1 cellular context compared by ENCODE assay signal in the genomic region with DNA sequence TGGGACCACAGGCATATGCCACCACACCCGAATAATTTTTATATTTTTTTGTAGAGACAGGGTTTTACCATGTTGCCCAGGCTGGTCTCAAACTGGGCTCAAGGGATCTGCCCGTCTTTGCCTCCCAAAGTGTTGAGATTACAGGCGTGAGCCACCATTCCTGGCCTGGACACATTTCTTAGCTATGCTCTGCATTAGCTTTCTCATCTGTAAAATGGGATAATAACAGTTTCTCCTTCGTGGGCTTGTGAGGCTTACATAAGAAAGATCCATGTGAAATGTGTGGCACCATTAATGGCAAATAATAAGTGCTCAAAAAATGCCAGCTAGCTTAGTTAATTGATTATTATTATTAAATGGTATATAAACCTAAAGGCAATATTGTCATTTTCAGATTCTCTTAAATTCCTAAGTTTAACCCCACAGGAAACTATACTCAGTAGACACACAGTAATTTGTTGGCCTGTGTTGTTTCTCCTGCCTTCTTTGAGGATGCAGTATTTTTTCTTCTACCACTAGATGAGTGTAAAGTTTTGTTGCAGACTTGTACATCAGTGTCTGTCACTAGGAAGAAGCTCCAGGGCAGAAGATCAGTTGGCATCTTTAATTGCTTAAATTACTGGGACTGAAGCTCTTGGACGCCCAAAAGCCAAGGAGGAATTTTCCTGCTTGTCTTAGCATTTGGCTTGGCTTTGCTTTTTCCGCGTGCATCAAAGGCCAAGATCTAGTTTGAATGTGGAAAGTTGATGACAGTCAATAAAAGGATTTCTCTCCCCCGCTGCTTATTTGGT.
TF ChIP-seq lines count a peak whose summit lies in the region.

No MANE protein-coding gene starts in this region.

TF ChIP-seq in WTC11, 78 proteins besides CTCF, POLR2A, EP300 and RAD21 (continued from another document):
- TF ChIP-seq, protein P1, sequence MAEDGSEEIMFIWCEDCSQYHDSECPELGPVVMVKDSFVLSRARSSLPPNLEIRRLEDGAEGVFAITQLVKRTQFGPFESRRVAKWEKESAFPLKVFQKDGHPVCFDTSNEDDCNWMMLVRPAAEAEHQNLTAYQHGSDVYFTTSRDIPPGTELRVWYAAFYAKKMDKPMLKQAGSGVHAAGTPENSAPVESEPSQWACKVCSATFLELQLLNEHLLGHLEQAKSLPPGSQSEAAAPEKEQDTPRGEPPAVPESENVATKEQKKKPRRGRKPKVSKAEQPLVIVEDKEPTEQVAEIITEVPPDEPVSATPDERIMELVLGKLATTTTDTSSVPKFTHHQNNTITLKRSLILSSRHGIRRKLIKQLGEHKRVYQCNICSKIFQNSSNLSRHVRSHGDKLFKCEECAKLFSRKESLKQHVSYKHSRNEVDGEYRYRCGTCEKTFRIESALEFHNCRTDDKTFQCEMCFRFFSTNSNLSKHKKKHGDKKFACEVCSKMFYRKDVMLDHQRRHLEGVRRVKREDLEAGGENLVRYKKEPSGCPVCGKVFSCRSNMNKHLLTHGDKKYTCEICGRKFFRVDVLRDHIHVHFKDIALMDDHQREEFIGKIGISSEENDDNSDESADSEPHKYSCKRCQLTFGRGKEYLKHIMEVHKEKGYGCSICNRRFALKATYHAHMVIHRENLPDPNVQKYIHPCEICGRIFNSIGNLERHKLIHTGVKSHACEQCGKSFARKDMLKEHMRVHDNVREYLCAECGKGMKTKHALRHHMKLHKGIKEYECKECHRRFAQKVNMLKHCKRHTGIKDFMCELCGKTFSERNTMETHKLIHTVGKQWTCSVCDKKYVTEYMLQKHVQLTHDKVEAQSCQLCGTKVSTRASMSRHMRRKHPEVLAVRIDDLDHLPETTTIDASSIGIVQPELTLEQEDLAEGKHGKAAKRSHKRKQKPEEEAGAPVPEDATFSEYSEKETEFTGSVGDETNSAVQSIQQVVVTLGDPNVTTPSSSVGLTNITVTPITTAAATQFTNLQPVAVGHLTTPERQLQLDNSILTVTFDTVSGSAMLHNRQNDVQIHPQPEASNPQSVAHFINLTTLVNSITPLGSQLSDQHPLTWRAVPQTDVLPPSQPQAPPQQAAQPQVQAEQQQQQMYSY (CRISPR knock-in tag; IDR thresholded peaks at IDR 0.05) = no peak
- no peak for TF ChIP-seq CBFB (CRISPR knock-in tag; IDR thresholded peaks at IDR 0.05; ENCODE audit: low read depth)
- no peak for TF ChIP-seq AR (CRISPR knock-in tag; IDR thresholded peaks at IDR 0.05)
- TF ChIP-seq ESRRA (CRISPR knock-in tag; IDR thresholded peaks at IDR 0.05; ENCODE audit: borderline replicate concordance) = no peak
- no peak for TF ChIP-seq IRF1 (CRISPR knock-in tag; IDR thresholded peaks at IDR 0.05)
- TF ChIP-seq, protein P2, sequence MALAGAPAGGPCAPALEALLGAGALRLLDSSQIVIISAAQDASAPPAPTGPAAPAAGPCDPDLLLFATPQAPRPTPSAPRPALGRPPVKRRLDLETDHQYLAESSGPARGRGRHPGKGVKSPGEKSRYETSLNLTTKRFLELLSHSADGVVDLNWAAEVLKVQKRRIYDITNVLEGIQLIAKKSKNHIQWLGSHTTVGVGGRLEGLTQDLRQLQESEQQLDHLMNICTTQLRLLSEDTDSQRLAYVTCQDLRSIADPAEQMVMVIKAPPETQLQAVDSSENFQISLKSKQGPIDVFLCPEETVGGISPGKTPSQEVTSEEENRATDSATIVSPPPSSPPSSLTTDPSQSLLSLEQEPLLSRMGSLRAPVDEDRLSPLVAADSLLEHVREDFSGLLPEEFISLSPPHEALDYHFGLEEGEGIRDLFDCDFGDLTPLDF (CRISPR knock-in tag; IDR thresholded peaks at IDR 0.05) = no peak
- TF ChIP-seq GRHL2 (CRISPR knock-in tag; IDR thresholded peaks at IDR 0.05; ENCODE audit: insufficient replicate concordance, severe bottlenecking) = no peak
- TF ChIP-seq RORB (CRISPR knock-in tag; IDR thresholded peaks at IDR 0.05) = no peak
- TF ChIP-seq JAZF1 (CRISPR knock-in tag; IDR thresholded peaks at IDR 0.05) = no peak
- no peak for TF ChIP-seq CDX4 (CRISPR knock-in tag; IDR thresholded peaks at IDR 0.05; ENCODE audit: borderline replicate concordance)
- TF ChIP-seq, protein P3, sequence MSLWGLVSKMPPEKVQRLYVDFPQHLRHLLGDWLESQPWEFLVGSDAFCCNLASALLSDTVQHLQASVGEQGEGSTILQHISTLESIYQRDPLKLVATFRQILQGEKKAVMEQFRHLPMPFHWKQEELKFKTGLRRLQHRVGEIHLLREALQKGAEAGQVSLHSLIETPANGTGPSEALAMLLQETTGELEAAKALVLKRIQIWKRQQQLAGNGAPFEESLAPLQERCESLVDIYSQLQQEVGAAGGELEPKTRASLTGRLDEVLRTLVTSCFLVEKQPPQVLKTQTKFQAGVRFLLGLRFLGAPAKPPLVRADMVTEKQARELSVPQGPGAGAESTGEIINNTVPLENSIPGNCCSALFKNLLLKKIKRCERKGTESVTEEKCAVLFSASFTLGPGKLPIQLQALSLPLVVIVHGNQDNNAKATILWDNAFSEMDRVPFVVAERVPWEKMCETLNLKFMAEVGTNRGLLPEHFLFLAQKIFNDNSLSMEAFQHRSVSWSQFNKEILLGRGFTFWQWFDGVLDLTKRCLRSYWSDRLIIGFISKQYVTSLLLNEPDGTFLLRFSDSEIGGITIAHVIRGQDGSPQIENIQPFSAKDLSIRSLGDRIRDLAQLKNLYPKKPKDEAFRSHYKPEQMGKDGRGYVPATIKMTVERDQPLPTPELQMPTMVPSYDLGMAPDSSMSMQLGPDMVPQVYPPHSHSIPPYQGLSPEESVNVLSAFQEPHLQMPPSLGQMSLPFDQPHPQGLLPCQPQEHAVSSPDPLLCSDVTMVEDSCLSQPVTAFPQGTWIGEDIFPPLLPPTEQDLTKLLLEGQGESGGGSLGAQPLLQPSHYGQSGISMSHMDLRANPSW (CRISPR knock-in tag; conservative IDR thresholded peaks at IDR 0.05; ENCODE audit: low read depth) = no peak
- TF ChIP-seq NR1H2 (CRISPR knock-in tag; IDR thresholded peaks at IDR 0.05) = no peak
- TF ChIP-seq NR3C1 (CRISPR knock-in tag; conservative IDR thresholded peaks at IDR 0.05; ENCODE audit: low read depth) = no peak
- TF ChIP-seq ZBTB21 (CRISPR knock-in tag; IDR thresholded peaks at IDR 0.05; ENCODE audit: borderline replicate concordance) = no peak
- TF ChIP-seq CREM (CRISPR knock-in tag; IDR thresholded peaks at IDR 0.05) = no peak
TF ChIP-seq in WTC11: peak in this region for 0.
